Comparison of ENCODE assay signal across 1 cellular context in the genomic region with DNA sequence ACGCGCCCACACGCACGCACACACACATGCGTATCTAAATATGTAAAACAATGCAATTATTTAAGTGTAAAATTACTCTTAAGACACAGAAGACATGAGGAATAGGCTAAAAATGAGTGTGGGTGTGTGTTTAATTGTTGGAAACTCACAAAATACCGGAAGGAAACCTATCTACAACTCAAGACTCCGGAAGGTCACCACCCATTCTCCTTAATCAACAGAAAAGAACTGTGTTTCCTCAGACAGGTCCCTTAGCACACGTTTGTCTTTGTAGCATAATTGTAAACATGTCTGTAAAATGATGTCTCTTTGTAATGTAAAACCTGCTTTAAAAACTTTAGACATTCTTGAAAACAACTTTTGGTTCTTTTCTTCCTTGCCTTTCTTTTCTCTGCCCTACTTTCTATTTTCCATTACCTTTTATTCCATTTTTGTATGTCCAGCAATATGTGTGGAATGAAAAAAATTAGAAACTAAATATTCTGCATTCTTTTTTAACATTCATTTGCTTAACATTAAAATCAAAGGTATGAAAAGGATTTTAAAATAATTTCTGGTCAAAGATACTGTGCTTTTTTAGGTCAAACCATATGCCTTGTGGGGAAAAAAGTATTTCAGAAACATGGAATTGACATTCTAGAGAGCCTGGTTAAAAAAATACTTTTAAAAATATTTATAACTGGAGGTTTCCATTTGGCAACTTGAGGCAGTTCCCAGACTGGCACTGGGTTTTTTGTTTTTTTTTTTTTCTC.
TF ChIP-seq lines count a peak whose summit lies in the region.

No MANE protein-coding gene starts in this region.

TF ChIP-seq in IMR-90, 13 proteins besides CTCF, POLR2A, EP300 and RAD21:
- TF ChIP-seq, protein P1, sequence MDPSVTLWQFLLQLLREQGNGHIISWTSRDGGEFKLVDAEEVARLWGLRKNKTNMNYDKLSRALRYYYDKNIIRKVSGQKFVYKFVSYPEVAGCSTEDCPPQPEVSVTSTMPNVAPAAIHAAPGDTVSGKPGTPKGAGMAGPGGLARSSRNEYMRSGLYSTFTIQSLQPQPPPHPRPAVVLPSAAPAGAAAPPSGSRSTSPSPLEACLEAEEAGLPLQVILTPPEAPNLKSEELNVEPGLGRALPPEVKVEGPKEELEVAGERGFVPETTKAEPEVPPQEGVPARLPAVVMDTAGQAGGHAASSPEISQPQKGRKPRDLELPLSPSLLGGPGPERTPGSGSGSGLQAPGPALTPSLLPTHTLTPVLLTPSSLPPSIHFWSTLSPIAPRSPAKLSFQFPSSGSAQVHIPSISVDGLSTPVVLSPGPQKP (IDR thresholded peaks at IDR 0.05; ENCODE audit: borderline replicate concordance, low read depth, low read length): no peak
- TF ChIP-seq BHLHE40 (IDR thresholded peaks at IDR 0.05; ENCODE audit: low read depth, low read length) (no peak), MXI1 (IDR thresholded peaks at IDR 0.05; ENCODE audit: borderline replicate concordance, low read depth, low read length) (no peak), SMC3 (IDR thresholded peaks at IDR 0.05; ENCODE audit: low read depth, low read length) (no peak), FOS (IDR thresholded peaks at IDR 0.05; ENCODE audit: low read depth, low read length) (no peak), MAFK (IDR thresholded peaks at IDR 0.05; ENCODE audit: low read depth, low read length) (no peak), CHD1 (IDR thresholded peaks at IDR 0.05; ENCODE audit: low read depth, low read length) (no peak), MAZ (IDR thresholded peaks at IDR 0.05; ENCODE audit: borderline replicate concordance, low read depth, low read length) (no peak), RCOR1 (IDR thresholded peaks at IDR 0.05; ENCODE audit: insufficient replicate concordance, low read length) (no peak)
- TF ChIP-seq, protein P2, sequence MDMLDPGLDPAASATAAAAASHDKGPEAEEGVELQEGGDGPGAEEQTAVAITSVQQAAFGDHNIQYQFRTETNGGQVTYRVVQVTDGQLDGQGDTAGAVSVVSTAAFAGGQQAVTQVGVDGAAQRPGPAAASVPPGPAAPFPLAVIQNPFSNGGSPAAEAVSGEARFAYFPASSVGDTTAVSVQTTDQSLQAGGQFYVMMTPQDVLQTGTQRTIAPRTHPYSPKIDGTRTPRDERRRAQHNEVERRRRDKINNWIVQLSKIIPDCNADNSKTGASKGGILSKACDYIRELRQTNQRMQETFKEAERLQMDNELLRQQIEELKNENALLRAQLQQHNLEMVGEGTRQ (IDR thresholded peaks at IDR 0.05; ENCODE audit: low read depth, low read length): no peak
